Comparison of ENCODE assay signal across 13 cellular contexts in genomic region chr4:26687728-26688127, GRCh38.
DNase-seq lines count a peak whose midpoint lies in the region; ATAC-seq and TF ChIP-seq lines count a peak whose summit lies in the region.
"Had no signal": no experiment of that assay in that cellular context is flagged by ENCODE, and none has a peak within 500 bp of the region (broad histone marks: within the 10 kb centered on the region; RNA-seq: fewer than 3 reads in every experiment).

No MANE protein-coding gene starts in this region.

- TF ChIP-seq CTCF in epithelial cell of proximal tubule (conservative IDR thresholded peaks at IDR 0.05; ENCODE audit: low read depth, low read length): no peak
- no peak for TF ChIP-seq CTCF in osteocyte (IDR thresholded peaks at IDR 0.05)

- H3K27me3 Mint-ChIP-seq in osteocyte (ENCODE audit: unreplicated experiment): no peaks in the 10 kb centered on the region
- no peaks in the 10 kb centered on the region for H3K27me3 Mint-ChIP-seq in CD4-positive, alpha-beta memory T cell

- CTCF ChIA-PET in CD4-positive, alpha-beta memory T cell (lab: Charles Lee; ENCODE audit: partially characterized antibody): no interaction called here

- H3K4me3 ChIP-seq in epithelial cell of proximal tubule (ENCODE audit: low read depth, low read length): no peak overlapping the region
- no peak overlapping the region for H3K4me3 ChIP-seq in CD4-positive, alpha-beta memory T cell (ENCODE audit: low read length in 2 of 2)
- H3K4me3 ChIP-seq: cardiac muscle cell had no signal

- no peak for ATAC-seq in left colon
- ATAC-seq in HG03354 (IDR thresholded peaks at IDR 0.05; ENCODE audit: poor library complexity, severe bottlenecking, unreplicated experiment): no peak
- ATAC-seq in HG03571 (IDR thresholded peaks at IDR 0.05; ENCODE audit: unreplicated experiment): no peak

- no peaks in the 10 kb centered on the region for H3K9me3 ChIP-seq in CD4-positive, alpha-beta memory T cell (ENCODE audit: control insufficient read depth in 1 of 2, low read length in 2 of 2)

- POLR2A ChIA-PET in CD4-positive, alpha-beta memory T cell (lab: Charles Lee; ENCODE audit: partially characterized antibody): no interaction called here

- peaks cover 30% of the 10 kb centered on the region for H3K36me3 Mint-ChIP-seq in osteocyte (ENCODE audit: unreplicated experiment)
- peaks cover 38 to 50% of the 10 kb centered on the region in 2 donors for H3K36me3 Mint-ChIP-seq in CD4-positive, alpha-beta memory T cell

- peaks cover 25% of the 10 kb centered on the region for H3K4me1 Mint-ChIP-seq in osteocyte (ENCODE audit: unreplicated experiment)
- H3K4me1 Mint-ChIP-seq in CD4-positive, alpha-beta memory T cell: no peaks in the 10 kb centered on the region

- no peaks in the 10 kb centered on the region for H3K4me1 ChIP-seq in CD4-positive, alpha-beta memory T cell (ENCODE audit: insufficient read depth, low read length)

- no peak overlapping the region for H3K27ac ChIP-seq in CD4-positive, alpha-beta memory T cell (ENCODE audit: low read depth, low read length)
- H3K27ac ChIP-seq: cardiac muscle cell, HL-60 had no signal

- peak overlapping the region; percentile 40 for H3K27ac Mint-ChIP-seq in osteocyte (ENCODE audit: unreplicated experiment)
- no peak overlapping the region for H3K27ac Mint-ChIP-seq in CD4-positive, alpha-beta memory T cell
- H3K27ac Mint-ChIP-seq: T-helper 1 cell treated with Interleukin-12 subunit alpha and Interleukin-12 subunit beta and Interleukin-4 antibody, amounts not matched to agents 30 μg/mL and 1 μg/mL, for 36 hours had no signal

- peak; percentile 51 for DNase-seq in Daoy (ENCODE audit: low read depth)
- DNase-seq in RKO (ENCODE audit: low spot score): peak; percentile 43
- peak; percentile 33 for DNase-seq in epithelial cell of proximal tubule (ENCODE audit: low read depth)
- no peak for DNase-seq in osteocyte (ENCODE audit: extremely low spot score, unreplicated experiment)
- no peak for DNase-seq in left colon
- DNase-seq in CD4-positive, alpha-beta memory T cell: no peak
- DNase-seq: MV-4-11, OCI-M1 had no signal

- no peak overlapping the region for H3K4me3 Mint-ChIP-seq in osteocyte (ENCODE audit: unreplicated experiment)
- H3K4me3 Mint-ChIP-seq in CD4-positive, alpha-beta memory T cell: no peak overlapping the region
- H3K4me3 Mint-ChIP-seq: T-helper 1 cell treated with Interleukin-12 subunit alpha and Interleukin-12 subunit beta and Interleukin-4 antibody, amounts not matched to agents 30 μg/mL and 1 μg/mL, for 36 hours had no signal

- no peaks in the 10 kb centered on the region for H3K27me3 ChIP-seq in CD4-positive, alpha-beta memory T cell (ENCODE audit: insufficient read depth, low read length)
- H3K27me3 ChIP-seq: cardiac muscle cell had no signal

- intact Hi-C loops in left colon (cut with DNase I, micrococcal nuclease): no loop called here
- intact Hi-C loops in CD4-positive, alpha-beta memory T cell (cut with micrococcal nuclease): no loop called here

- no peaks in the 10 kb centered on the region for H3K36me3 ChIP-seq in CD4-positive, alpha-beta memory T cell (ENCODE audit: insufficient read depth, low read length)
- H3K36me3 ChIP-seq: cardiac muscle cell had no signal

- peaks cover 12% of the 10 kb centered on the region for H3K9me3 Mint-ChIP-seq in osteocyte (ENCODE audit: unreplicated experiment)
- peaks cover 0 to 2% (median 0%) of the 10 kb centered on the region in 8 donors for H3K9me3 Mint-ChIP-seq in CD4-positive, alpha-beta memory T cell

Comparison
In these comparisons a context has a peak if more than half of its experiments do, and no peak if none do; other contexts are left out.
1. DNase-seq: peak in Daoy (single experiment), RKO (single experiment) and epithelial cell of proximal tubule (single experiment); none in osteocyte (single experiment), left colon (0 of 2) and CD4-positive, alpha-beta memory T cell (0 of 5).